Comparison of ENCODE assay signal across 9 cellular contexts in genomic region chr10:120735773-120736371, GRCh38.
DNase-seq lines count a peak whose midpoint lies in the region; ATAC-seq and TF ChIP-seq lines count a peak whose summit lies in the region.
"Had no signal": no experiment of that assay in that cellular context is flagged by ENCODE, and none has a peak within 500 bp of the region (broad histone marks: within the 10 kb centered on the region; RNA-seq: fewer than 3 reads in every experiment).

No MANE protein-coding gene starts in this region.

- no peak overlapping the region for H3K27ac Mint-ChIP-seq in mesothelial cell of epicardium

- H3K4me3 ChIP-seq in AG10803 (ENCODE audit: low read length), result no peak overlapping the region
- H3K4me3 ChIP-seq: HAP-1 had no signal

- DNase-seq in AG10803 (ENCODE audit: low read depth) (peak; percentile 30), NCI-H146 treated with DMSO at 0.1 percent for 48 hours (lab: John Stamatoyannopoulos, UW; ENCODE audit: unreplicated experiment) (peak; percentile 33), T47D (ENCODE audit: low read depth in 1 of 2, low spot score in 1 of 2) (peak; percentile 2 to 45), mesothelial cell of epicardium (ENCODE audit: low spot score in 2 of 2, unreplicated experiment in 2 of 2) (no peak), SK-N-DZ (ENCODE audit: low spot score) (no peak)
- no peak for DNase-seq in activated effector memory CD4-positive, alpha-beta T cell treated with anti-CD3 and anti-CD28 coated beads, Interleukin-2, amount 50 U/mL, for 16 hours

- peaks cover 52% of the 10 kb centered on the region for H3K27me3 Mint-ChIP-seq in mesothelial cell of epicardium (ENCODE audit: low read depth)

- TF ChIP-seq CTCF in AG10803 (conservative IDR thresholded peaks at IDR 0.05; ENCODE audit: low read length) (peak; percentile 80), mesothelial cell of epicardium (IDR thresholded peaks at IDR 0.05; ENCODE audit: unreplicated experiment) (peak; percentile 84)

- H3K9me3 Mint-ChIP-seq in mesothelial cell of epicardium, result no peaks in the 10 kb centered on the region

- no peak overlapping the region for H3K4me3 Mint-ChIP-seq in mesothelial cell of epicardium

- no peaks in the 10 kb centered on the region for H3K4me1 Mint-ChIP-seq in mesothelial cell of epicardium

- no peaks in the 10 kb centered on the region for H3K36me3 Mint-ChIP-seq in mesothelial cell of epicardium

- in situ Hi-C loops in T47D (cut with HindIII; ENCODE audit: low pct_unique_long_range_greater_than_20kb, low sequenced_read_pairs), result no loop called here

- ATAC-seq in GM19043 (IDR thresholded peaks at IDR 0.05; ENCODE audit: low read depth, unreplicated experiment) (peak; percentile 59), GM21619 (IDR thresholded peaks at IDR 0.05; ENCODE audit: unreplicated experiment) (no peak)

Comparison
In these comparisons a context has a peak if more than half of its experiments do, and no peak if none do; other contexts are left out.
1. DNase-seq: peak in AG10803 (single experiment), NCI-H146 treated with DMSO at 0.1 percent for 48 hours (single experiment) and T47D (2 of 2); none in mesothelial cell of epicardium (0 of 2), SK-N-DZ (single experiment) and activated effector memory CD4-positive, alpha-beta T cell treated with anti-CD3 and anti-CD28 coated beads, Interleukin-2, amount 50 U/mL, for 16 hours (single experiment).